8 cellular contexts compared by ENCODE assay signal in the genomic region with DNA sequence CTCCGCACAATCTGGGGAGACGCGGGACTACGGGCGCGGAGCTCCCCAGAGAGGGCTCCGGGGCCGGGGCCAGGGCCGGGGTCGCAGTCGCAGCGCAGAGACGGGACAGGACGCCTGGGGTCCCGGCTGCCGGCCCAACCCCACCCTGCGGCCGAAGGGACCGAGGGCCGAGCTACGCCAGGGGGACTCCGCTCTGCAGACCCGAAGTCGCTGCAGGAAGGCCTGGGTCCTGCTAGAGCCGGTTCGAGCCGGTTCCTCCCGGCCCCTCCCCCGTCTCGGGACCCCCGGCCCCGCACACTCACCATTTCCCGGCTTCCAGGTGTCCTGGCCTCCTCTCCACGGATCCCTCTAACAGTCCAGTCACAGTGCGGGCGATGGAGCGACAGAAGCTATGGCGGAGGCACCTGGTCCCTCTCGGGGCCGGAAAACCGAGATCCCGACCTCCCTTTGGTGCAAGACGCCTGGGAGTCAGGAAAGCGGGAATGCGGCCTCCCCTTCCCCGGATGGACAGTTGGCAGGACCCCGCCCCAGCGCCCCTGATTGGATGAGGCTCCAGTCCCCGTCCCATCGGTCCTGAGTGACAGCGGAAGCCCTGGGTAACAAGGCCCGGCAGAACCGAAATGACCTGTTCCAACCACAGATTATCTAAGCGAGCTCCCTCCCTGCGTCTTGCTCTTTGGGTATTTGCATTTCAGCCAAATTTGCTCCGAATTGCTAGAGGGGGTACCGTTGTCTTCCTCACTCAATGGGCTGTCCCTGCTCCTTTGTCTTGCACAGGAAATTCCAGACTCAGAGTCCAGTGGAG. TPM values are rescaled to one million over a fixed set of nuclear protein-coding genes. Genes with fewer than 3 reads are reported as not detected.
DNase-seq lines count a peak whose midpoint lies in the region; ATAC-seq and TF ChIP-seq lines count a peak whose summit lies in the region.

A gene (minus strand): TSS at position 481 of the 805 bp plus-strand sequence. CDS start 176 bp downstream, at position 305.

- H3K4me3 Mint-ChIP-seq in activated CD4-positive, alpha-beta T cell treated with anti-CD3 and anti-CD28 coated beads, Interleukin-2, amount 10 ng/mL, durations not matched to agents 7 days and 5 days: peak within 1 kb of the TSS; percentile 85

- peaks cover 15% of the 10 kb centered on the region for H3K36me3 Mint-ChIP-seq in activated CD4-positive, alpha-beta T cell treated with anti-CD3 and anti-CD28 coated beads, Interleukin-2, amount 10 ng/mL, durations not matched to agents 7 days and 5 days (ENCODE audit: low read depth)

- TF ChIP-seq CTCF in GM06990 (IDR thresholded peaks at IDR 0.05; ENCODE audit: insufficient read depth, low read length, poor library complexity, severe bottlenecking) (no peak), HFF-Myc (IDR thresholded peaks at IDR 0.05; ENCODE audit: low read depth, low read length, missing control alignments) (no peak)

- H3K36me3 ChIP-seq in GM06990 (ENCODE audit: control insufficient read depth, insufficient read depth, low read length): no peaks in the 10 kb centered on the region

- H3K27me3 ChIP-seq in GM06990 (replicated peaks; ENCODE audit: control insufficient read depth, insufficient read depth, low read length): no peaks in the 10 kb centered on the region

- H3K27ac ChIP-seq in epithelial cell of prostate: peak within 1 kb of the TSS; percentile 11

- peaks cover 22% of the 10 kb centered on the region for H3K4me1 Mint-ChIP-seq in activated CD4-positive, alpha-beta T cell treated with anti-CD3 and anti-CD28 coated beads, Interleukin-2, amount 10 ng/mL, durations not matched to agents 7 days and 5 days

- CTCF ChIA-PET in activated CD4-positive, alpha-beta T cell treated with anti-CD3 and anti-CD28 coated beads, Interleukin-2, amount 10 ng/mL, durations not matched to agents 7 days and 5 days (lab: Charles Lee): interaction anchor here (1.3 to 3.8 kb wide), 3 partner anchors 16 to 232 kb away, joined by 4 to 10 read pairs (median 6); a partner anchor contains a TSS

- H3K27me3 Mint-ChIP-seq in activated CD4-positive, alpha-beta T cell treated with anti-CD3 and anti-CD28 coated beads, Interleukin-2, amount 10 ng/mL, durations not matched to agents 7 days and 5 days: no peaks in the 10 kb centered on the region

- no peaks in the 10 kb centered on the region for H3K9me3 Mint-ChIP-seq in activated CD4-positive, alpha-beta T cell treated with anti-CD3 and anti-CD28 coated beads, Interleukin-2, amount 10 ng/mL, durations not matched to agents 7 days and 5 days

- DNase-seq in GM06990 (ENCODE audit: extremely low read depth, insufficient read length): peak; percentile 79
- DNase-seq in HFF-Myc (ENCODE audit: extremely low read depth, low read depth): peak; percentile 27
- DNase-seq in NCI-H2107 (lab: John Stamatoyannopoulos, UW): peak; percentile 80
- peak; percentile 50 for DNase-seq in activated CD4-positive, alpha-beta T cell treated with anti-CD3 and anti-CD28 coated beads, Interleukin-2, amount 10 ng/mL, durations not matched to agents 7 days and 5 days
- DNase-seq in epithelial cell of prostate (ENCODE audit: low read depth, low spot score): peak; percentile 27
- peak; percentile 92 for DNase-seq in mesenteric fat pad (ENCODE audit: low spot score)
- peak; percentile 65 for DNase-seq in stimulated activated naive CD8-positive, alpha-beta T cell treated with anti-CD3 and anti-CD28 coated beads, Interleukin-15, Interleukin-2, amounts not matched to agents 100 U/mL and 50 U/mL, for 24 hours
- no peak for DNase-seq in RKO (ENCODE audit: low spot score)

- peak within 1 kb of the TSS; percentile 97 for H3K4me3 ChIP-seq in GM06990 (replicated peaks; ENCODE audit: low read depth, low read length)
- H3K4me3 ChIP-seq in HFF-Myc (replicated peaks; ENCODE audit: low read depth, low read length): peak within 1 kb of the TSS; percentile 63

- peak within 1 kb of the TSS; percentile 90 for H3K27ac Mint-ChIP-seq in activated CD4-positive, alpha-beta T cell treated with anti-CD3 and anti-CD28 coated beads, Interleukin-2, amount 10 ng/mL, durations not matched to agents 7 days and 5 days

- peak; percentile 85 for ATAC-seq in stimulated activated naive CD8-positive, alpha-beta T cell treated with anti-CD3 and anti-CD28 coated beads, Interleukin-15, Interleukin-2, amounts not matched to agents 100 U/mL and 50 U/mL, for 24 hours

- POLR2A ChIA-PET in activated CD4-positive, alpha-beta T cell treated with anti-CD3 and anti-CD28 coated beads, Interleukin-2, amount 10 ng/mL, durations not matched to agents 7 days and 5 days (lab: Charles Lee): interaction anchor here (1.1 kb wide), 1 partner anchor 12 kb away, joined by 3 read pairs; no protein-coding TSS in a partner anchor

RNA-seq across cellular contexts. Expression of the gene that starts here (rescaled TPM):
- total RNA-seq in activated CD4-positive, alpha-beta T cell treated with anti-CD3 and anti-CD28 coated beads, Interleukin-2, amount 10 ng/mL, durations not matched to agents 7 days and 5 days: 1 to 10 TPM; 6.1 to 6.7 TPM
- total RNA-seq in mesenteric fat pad: 3.4 TPM
